Comparison of ENCODE assay signal across 8 cellular contexts in genomic region chr17:30707724-30708240, GRCh38.
DNase-seq lines count a peak whose midpoint lies in the region; TF ChIP-seq lines count a peak whose summit lies in the region.
"Not testable (repeated sequence)": the region's sequence is repeated elsewhere in the genome, so short reads cannot be mapped to it uniquely, and the experiment has no call there.

No MANE protein-coding gene starts in this region.

- H3K27ac ChIP-seq in OCI-LY3 (ENCODE audit: low read length) (peak overlapping the region; percentile 59; the same call in 1 of the 2 replicates), neuronal stem cell (replicated peaks; ENCODE audit: low read length) (peak overlapping the region; percentile 99), transverse colon (peak overlapping the region; percentile 74 to 87 (median 81))
- not testable (repeated sequence) for H3K27ac ChIP-seq in duodenal mucosa (ENCODE audit: low read depth, low read length)

- not testable (repeated sequence) for H3K4ac ChIP-seq in neuronal stem cell (ENCODE audit: low read length)

- H3K4me2 ChIP-seq in OCI-LY3 (ENCODE audit: low read length), result peak overlapping the region; percentile 87
- H3K4me2 ChIP-seq in neuronal stem cell (ENCODE audit: insufficient read depth, low read length, poor library complexity, severe bottlenecking), result peak overlapping the region; percentile 69

- H3K9me3 ChIP-seq in OCI-LY3 (ENCODE audit: insufficient read depth, low read length); duodenal mucosa (ENCODE audit: control insufficient read depth in 1 of 2, low read length in 2 of 2); iPS-18c (ENCODE audit: control insufficient read depth, insufficient read depth, low read length); neuronal stem cell (replicated peaks in 1 of 2; ENCODE audit: control insufficient read depth in 2 of 2, insufficient read depth in 1 of 2, low read depth in 1 of 2, low read length in 2 of 2); transverse colon: not testable (repeated sequence)

- not testable (repeated sequence) for H2BK15ac ChIP-seq in neuronal stem cell (ENCODE audit: low read length)

- H3K18ac ChIP-seq in neuronal stem cell (ENCODE audit: low read length), result peak overlapping the region; percentile 93

- not testable (repeated sequence) for TF ChIP-seq POLR2A in transverse colon (IDR thresholded peaks at IDR 0.05)

- TF ChIP-seq CTCF in OCI-LY3 (IDR thresholded peaks at IDR 0.05; ENCODE audit: low read depth, low read length); transverse colon (IDR thresholded peaks at IDR 0.05): not testable (repeated sequence)

- not testable (repeated sequence) for H4K91ac ChIP-seq in neuronal stem cell (ENCODE audit: low read depth, low read length, poor library complexity)

- H2BK12ac ChIP-seq in neuronal stem cell (ENCODE audit: low read length), result not testable (repeated sequence)

- DNase-seq in DMS79 treated with DMSO at 0.1 percent for 48 hours (lab: John Stamatoyannopoulos, UW), result peak; percentile 77
- peak; percentile 54 for DNase-seq in Jurkat, Clone E6-1 (ENCODE audit: low read depth, low spot score)
- DNase-seq in activated CD8-positive, alpha-beta memory T cell treated with anti-CD3 and anti-CD28 coated beads for 24 hours, result peak; percentile 73
- not testable (repeated sequence) for DNase-seq in neuronal stem cell (ENCODE audit: low spot score)
- DNase-seq in transverse colon, result peak; percentile 37

- no CpG with 5 or more reads among the region's 18 CpGs for WGBS in neuronal stem cell (ENCODE audit: extremely low coverage in 2 of 2, insufficient read length in 2 of 2, insufficient replicate concordance in 1 of 2), 2 donors
- 0 to 2% methylated on average over 6 to 18 of the region's 18 CpGs for WGBS in transverse colon (ENCODE audit: low coverage in 1 of 2), 2 donors

- H4K8ac ChIP-seq in neuronal stem cell (ENCODE audit: low read depth, low read length), result not testable (repeated sequence)

- intact Hi-C loops in transverse colon (cut with DNase I; ENCODE audit: low total_unique reads), result not testable (repeated sequence)

- in situ Hi-C loops in transverse colon (cut with MboI; ENCODE audit: low pct_ligation_motif_present in 1 of 4, low pct_unique_long_range_greater_than_20kb in 1 of 4, low sequenced_read_pairs in 3 of 4), result loop anchor here in 1 of 4 donors (25.0 kb wide), 1 partner anchor 220 kb away; the partner anchor contains the start of gene GOSR1

- H2AK5ac ChIP-seq in neuronal stem cell (ENCODE audit: low read depth, low read length), result not testable (repeated sequence)

- H3K27me3 ChIP-seq in OCI-LY3 (ENCODE audit: low read depth, low read length); duodenal mucosa (ENCODE audit: control insufficient read depth in 1 of 2, insufficient read depth in 2 of 2, low read length in 2 of 2); neuronal stem cell (ENCODE audit: control insufficient read depth in 3 of 3, insufficient read depth in 3 of 3, low read depth in 1 of 3, low read length in 3 of 3): not testable (repeated sequence)
- H3K27me3 ChIP-seq in transverse colon, result peaks cover 14% of the 10 kb centered on the region

- H3K4me1 ChIP-seq in OCI-LY3 (ENCODE audit: low read length); neuronal stem cell (ENCODE audit: control insufficient read depth in 2 of 2, insufficient read depth in 1 of 2, low read depth in 1 of 2, low read length in 2 of 2): not testable (repeated sequence)
- H3K4me1 ChIP-seq in duodenal mucosa (ENCODE audit: control insufficient read depth in 1 of 2, insufficient read depth in 2 of 2, low read length in 2 of 2) (peaks cover 0 to 22% of the 10 kb centered on the region in 2 donors), transverse colon (peaks cover 0 to 29% (median 22%) of the 10 kb centered on the region in 4 donors)

- H3K79me1 ChIP-seq in neuronal stem cell (ENCODE audit: low read depth, low read length), result peaks cover 16% of the 10 kb centered on the region

- H4K20me1 ChIP-seq in OCI-LY3 (ENCODE audit: insufficient read depth, low read length), result peaks cover 14% of the 10 kb centered on the region

- H2AFZ ChIP-seq in OCI-LY3 (ENCODE audit: low read depth, low read length) (peak overlapping the region; percentile 81), neuronal stem cell (ENCODE audit: low read length) (peak overlapping the region; percentile 92)

- H3K14ac ChIP-seq in neuronal stem cell (ENCODE audit: low read length), result peak overlapping the region; percentile 89

- not testable (repeated sequence) for H3K23ac ChIP-seq in neuronal stem cell (ENCODE audit: low read depth, low read length, poor library complexity)

- H2BK5ac ChIP-seq in neuronal stem cell (ENCODE audit: low read length), result peak overlapping the region; percentile 93

- TF ChIP-seq EP300 in transverse colon (IDR thresholded peaks at IDR 0.05; ENCODE audit: low read depth), result not testable (repeated sequence)

- not testable (repeated sequence) for H3K36me3 ChIP-seq in OCI-LY3 (replicated peaks; ENCODE audit: low read depth, low read length); duodenal mucosa (ENCODE audit: control insufficient read depth in 1 of 2, insufficient read depth in 2 of 2, low read length in 2 of 2); neuronal stem cell (replicated peaks in 1 of 2; ENCODE audit: control insufficient read depth in 2 of 2, insufficient read depth in 2 of 2, low read length in 2 of 2); transverse colon

- peak overlapping the region; percentile 71 for H3K4me3 ChIP-seq in Jurkat, Clone E6-1 (ENCODE audit: low read length)
- H3K4me3 ChIP-seq in OCI-LY3 (ENCODE audit: low read length), result peak overlapping the region; percentile 91
- H3K4me3 ChIP-seq in duodenal mucosa (ENCODE audit: low read depth in 1 of 2, low read length in 2 of 2), result peak overlapping the region; percentile 68 to 78
- peak overlapping the region; percentile 77 for H3K4me3 ChIP-seq in iPS-18c (ENCODE audit: insufficient read depth, low read depth, low read length)
- peak overlapping the region; percentile 64 to 94 for H3K4me3 ChIP-seq in neuronal stem cell (ENCODE audit: low read length in 2 of 2)
- peak overlapping the region; percentile 55 to 91 (median 68) for H3K4me3 ChIP-seq in transverse colon

- H3K9ac ChIP-seq in OCI-LY3 (ENCODE audit: low read length) (peak overlapping the region; percentile 87), duodenal mucosa (ENCODE audit: low read depth in 1 of 2, low read length in 2 of 2) (peak overlapping the region; percentile 26 to 63), neuronal stem cell (ENCODE audit: low read depth, low read length, poor library complexity) (peak overlapping the region; percentile 60)

- not testable (repeated sequence) for H2BK120ac ChIP-seq in neuronal stem cell (ENCODE audit: low read depth, low read length)

- H3K79me2 ChIP-seq in OCI-LY3 (ENCODE audit: low read length), result peaks cover 33% of the 10 kb centered on the region
